ENCODE assay signal across 1 cellular context in genomic region chr5:32785639-32786216, GRCh38.
TF ChIP-seq lines count a peak whose summit lies in the region.

No MANE protein-coding gene starts in this region.

TF ChIP-seq in H1, 55 proteins besides CTCF, POLR2A, EP300 and RAD21 (continued from another document):
- TF ChIP-seq NANOG (IDR thresholded peaks at IDR 0.05; ENCODE audit: insufficient read depth, low read depth, low read length, poor library complexity, severe bottlenecking) (no peak), RFX5 (IDR thresholded peaks at IDR 0.05; ENCODE audit: borderline replicate concordance, low read depth, low read length) (no peak), BCL11A (IDR thresholded peaks at IDR 0.05; ENCODE audit: low read depth in 2 of 2, low read length in 2 of 2) (no peak), SUZ12 (IDR thresholded peaks at IDR 0.05; ENCODE audit: low read length) (no peak), PHF8 (conservative IDR thresholded peaks at IDR 0.05; ENCODE audit: low read depth, low read length) (no peak), TAF7 (optimal IDR thresholded peaks at IDR 0.05; ENCODE audit: borderline replicate concordance, low read depth, low read length) (no peak), JUN (IDR thresholded peaks at IDR 0.05; ENCODE audit: low read depth, low read length) (no peak), BRCA1 (IDR thresholded peaks at IDR 0.05; ENCODE audit: low read depth, low read length) (no peak), ZNF274 (IDR thresholded peaks at IDR 0.05; ENCODE audit: borderline replicate concordance, extremely low read depth, low read length) (no peak), KDM4A (IDR thresholded peaks at IDR 0.05; ENCODE audit: low read depth, low read length, severe bottlenecking) (no peak), SP4 (IDR thresholded peaks at IDR 0.05; ENCODE audit: low read length) (no peak), MAX (IDR thresholded peaks at IDR 0.05) (no peak), GTF2F1 (IDR thresholded peaks at IDR 0.05; ENCODE audit: borderline replicate concordance, low read depth, low read length) (no peak)
- TF ChIP-seq, protein P1, sequence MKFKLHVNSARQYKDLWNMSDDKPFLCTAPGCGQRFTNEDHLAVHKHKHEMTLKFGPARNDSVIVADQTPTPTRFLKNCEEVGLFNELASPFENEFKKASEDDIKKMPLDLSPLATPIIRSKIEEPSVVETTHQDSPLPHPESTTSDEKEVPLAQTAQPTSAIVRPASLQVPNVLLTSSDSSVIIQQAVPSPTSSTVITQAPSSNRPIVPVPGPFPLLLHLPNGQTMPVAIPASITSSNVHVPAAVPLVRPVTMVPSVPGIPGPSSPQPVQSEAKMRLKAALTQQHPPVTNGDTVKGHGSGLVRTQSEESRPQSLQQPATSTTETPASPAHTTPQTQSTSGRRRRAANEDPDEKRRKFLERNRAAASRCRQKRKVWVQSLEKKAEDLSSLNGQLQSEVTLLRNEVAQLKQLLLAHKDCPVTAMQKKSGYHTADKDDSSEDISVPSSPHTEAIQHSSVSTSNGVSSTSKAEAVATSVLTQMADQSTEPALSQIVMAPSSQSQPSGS (IDR thresholded peaks at IDR 0.05; ENCODE audit: low read length), result no peak
- TF ChIP-seq, protein P2, sequence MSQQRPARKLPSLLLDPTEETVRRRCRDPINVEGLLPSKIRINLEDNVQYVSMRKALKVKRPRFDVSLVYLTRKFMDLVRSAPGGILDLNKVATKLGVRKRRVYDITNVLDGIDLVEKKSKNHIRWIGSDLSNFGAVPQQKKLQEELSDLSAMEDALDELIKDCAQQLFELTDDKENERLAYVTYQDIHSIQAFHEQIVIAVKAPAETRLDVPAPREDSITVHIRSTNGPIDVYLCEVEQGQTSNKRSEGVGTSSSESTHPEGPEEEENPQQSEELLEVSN (IDR thresholded peaks at IDR 0.05), result no peak
